8 cellular contexts compared by ENCODE assay signal in the genomic region with DNA sequence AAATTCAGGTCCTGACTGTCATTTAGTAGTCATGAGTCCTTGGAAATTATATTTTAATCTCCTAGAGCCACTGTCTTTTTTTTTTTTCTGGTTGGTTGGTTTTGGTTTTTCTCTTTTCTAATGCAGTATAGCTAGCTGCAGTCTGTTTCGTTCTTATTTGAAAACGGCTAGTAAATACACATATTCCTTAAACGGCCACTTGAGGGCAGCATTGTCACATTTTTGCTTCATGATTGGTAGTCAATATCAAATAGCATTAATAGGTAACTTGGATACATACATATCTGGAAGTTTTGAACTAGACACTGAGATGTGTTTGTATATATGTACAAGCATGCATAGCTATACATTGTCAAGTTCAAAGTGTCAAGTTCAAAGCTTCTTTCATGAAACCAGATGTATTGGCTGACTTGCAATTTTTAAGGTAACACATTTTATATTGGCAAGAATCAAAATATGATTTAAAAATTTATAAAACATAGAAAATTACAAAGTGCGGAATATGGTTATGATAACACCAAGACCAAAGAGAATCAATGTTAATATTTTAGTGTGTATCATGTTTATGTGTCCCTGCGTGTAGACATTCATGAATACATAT. TPM values are rescaled to one million over a fixed set of nuclear protein-coding genes. Genes with fewer than 3 reads are reported as not detected.
A peak's percentile ranks its signal among the peaks of the same experiment; 100 is the strongest.
DNase-seq lines count a peak whose midpoint lies in the region; ATAC-seq, FAIRE-seq and TF ChIP-seq lines count a peak whose summit lies in the region.

No MANE protein-coding gene starts in this region.

- H3K27ac Mint-ChIP-seq in Calu3 (ENCODE audit: unreplicated experiment): no peak overlapping the region
- no peak overlapping the region for H3K27ac Mint-ChIP-seq in HFFc6
- H3K27ac Mint-ChIP-seq in activated CD8-positive, alpha-beta memory T cell treated with anti-CD3 and anti-CD28 coated beads, Interleukin-2, amount 10 ng/mL, durations not matched to agents 7 days and 5 days: no peak overlapping the region

- in situ Hi-C loops in gastrocnemius medialis (cut with MboI; ENCODE audit: low sequenced_read_pairs in 4 of 4): loop anchor here in 1 of 4 donors (25.0 kb wide), 2 partner anchors 473 to 1377 kb away; no protein-coding TSS in a partner anchor

- intact Hi-C loops in Calu3 (cut with micrococcal nuclease; ENCODE audit: unreplicated experiment): no loop called here
- intact Hi-C loops in gastrocnemius medialis (cut with DNase I; ENCODE audit: low total_unique reads): no loop called here

- no peak overlapping the region for H3K4me3 ChIP-seq in gastrocnemius medialis

- BruUV-seq in Calu3 (replicated peaks; lab: Mats Ljungman, UMichigan): no TSS peak

- H3K27me3 ChIP-seq in gastrocnemius medialis: peaks cover 0 to 10% (median 2%) of the 10 kb centered on the region in 3 donors

- H3K27ac ChIP-seq in gastrocnemius medialis: no peak overlapping the region

- H3K36me3 Mint-ChIP-seq in Calu3 (ENCODE audit: insufficient read depth, unreplicated experiment) (no peaks in the 10 kb centered on the region), HFFc6 (ENCODE audit: low read depth) (no peaks in the 10 kb centered on the region)
- peaks cover 1% of the 10 kb centered on the region for H3K36me3 Mint-ChIP-seq in activated CD8-positive, alpha-beta memory T cell treated with anti-CD3 and anti-CD28 coated beads, Interleukin-2, amount 10 ng/mL, durations not matched to agents 7 days and 5 days

- ATAC-seq in activated CD8-positive, alpha-beta memory T cell treated with anti-CD3 and anti-CD28 coated beads, Interleukin-2, amount 10 ng/mL, durations not matched to agents 7 days and 5 days: no peak
- ATAC-seq in gastrocnemius medialis (no peak), HG03469 (IDR thresholded peaks at IDR 0.05; ENCODE audit: unreplicated experiment) (no peak), GM19328 (IDR thresholded peaks at IDR 0.05; ENCODE audit: unreplicated experiment) (no peak)

- H3K9me3 Mint-ChIP-seq in Calu3 (ENCODE audit: low read depth, unreplicated experiment) (peaks cover 10% of the 10 kb centered on the region), HFFc6 (peaks cover 6% of the 10 kb centered on the region)
- H3K9me3 Mint-ChIP-seq in activated CD8-positive, alpha-beta memory T cell treated with anti-CD3 and anti-CD28 coated beads, Interleukin-2, amount 10 ng/mL, durations not matched to agents 7 days and 5 days (ENCODE audit: low read depth): peaks cover 8% of the 10 kb centered on the region

- TF ChIP-seq CTCF in Calu3 (IDR thresholded peaks at IDR 0.05; ENCODE audit: unreplicated experiment) (no peak), HFFc6 (IDR thresholded peaks at IDR 0.05) (peak; percentile 93), gastrocnemius medialis (IDR thresholded peaks at IDR 0.05 in 4 of 5, conservative IDR thresholded peaks at IDR 0.05 in 1 of 5) (peak in 4 of 5 experiments; percentile 23 to 55 (median 40))

- H3K4me1 ChIP-seq in gastrocnemius medialis: no peaks in the 10 kb centered on the region

- H3K4me3 Mint-ChIP-seq in Calu3 (ENCODE audit: low read depth, unreplicated experiment) (no peak overlapping the region), HFFc6 (no peak overlapping the region)
- H3K4me3 Mint-ChIP-seq in activated CD8-positive, alpha-beta memory T cell treated with anti-CD3 and anti-CD28 coated beads, Interleukin-2, amount 10 ng/mL, durations not matched to agents 7 days and 5 days: no peak overlapping the region

- H3K4me1 Mint-ChIP-seq in Calu3 (ENCODE audit: low read depth, unreplicated experiment) (no peaks in the 10 kb centered on the region), HFFc6 (ENCODE audit: low read depth) (no peaks in the 10 kb centered on the region; the same call in 1 of the 2 replicates)
- H3K4me1 Mint-ChIP-seq in activated CD8-positive, alpha-beta memory T cell treated with anti-CD3 and anti-CD28 coated beads, Interleukin-2, amount 10 ng/mL, durations not matched to agents 7 days and 5 days: no peaks in the 10 kb centered on the region

- FAIRE-seq in frontal cortex (lab: Jason Lieb, UNC): peak; percentile 88

- no peaks in the 10 kb centered on the region for H3K9me3 ChIP-seq in gastrocnemius medialis

- no peak for TF ChIP-seq POLR2A in gastrocnemius medialis (IDR thresholded peaks at IDR 0.05)

- no peaks in the 10 kb centered on the region for H3K27me3 Mint-ChIP-seq in Calu3 (ENCODE audit: unreplicated experiment)
- H3K27me3 Mint-ChIP-seq in HFFc6 (ENCODE audit: insufficient read depth): no peaks in the 10 kb centered on the region; the same call in 1 of the 2 replicates
- H3K27me3 Mint-ChIP-seq in activated CD8-positive, alpha-beta memory T cell treated with anti-CD3 and anti-CD28 coated beads, Interleukin-2, amount 10 ng/mL, durations not matched to agents 7 days and 5 days: peaks cover 6% of the 10 kb centered on the region

- CTCF ChIA-PET in Calu3 (lab: Charles Lee): no interaction called here
- CTCF ChIA-PET in activated CD8-positive, alpha-beta memory T cell treated with anti-CD3 and anti-CD28 coated beads, Interleukin-2, amount 10 ng/mL, durations not matched to agents 7 days and 5 days (lab: Charles Lee): interaction anchor here (1.1 kb wide), 1 partner anchor 131 kb away, joined by 4 read pairs; no protein-coding TSS in a partner anchor

- DNase-seq in Calu3: peak; percentile 27
- DNase-seq in HFFc6: peak; percentile 38
- peak; percentile 76 for DNase-seq in NCI-H69 (lab: John Stamatoyannopoulos, UW)
- peak; percentile 68 for DNase-seq in activated CD8-positive, alpha-beta memory T cell treated with anti-CD3 and anti-CD28 coated beads, Interleukin-2, amount 10 ng/mL, durations not matched to agents 7 days and 5 days
- DNase-seq in frontal cortex (ENCODE audit: low spot score in 2 of 2): peak in 1 of 2 donors; percentile 53
- DNase-seq in gastrocnemius medialis: no peak

- no peaks in the 10 kb centered on the region for H3K36me3 ChIP-seq in gastrocnemius medialis

RNA-seq across cellular contexts. Expression of a gene that starts 22.5 kb away (rescaled TPM):
- total RNA-seq in Calu3 (2022) (not detected in 2 replicates), frontal cortex (54.2 TPM), gastrocnemius medialis (not detected)
- 1 to 10 TPM; 2.0 to 4.9 (median 3.2) TPM for total RNA-seq in HFFc6 (2021; fragmentation: NEBNext Ultra II Directional; extraction: Animal tissue kit (Norgen Biotek cat#: 25700))
- total RNA-seq in activated CD8-positive, alpha-beta memory T cell treated with anti-CD3 and anti-CD28 coated beads, Interleukin-2, amount 10 ng/mL, durations not matched to agents 7 days and 5 days: not detected

Comparison
In these comparisons a context has a peak if more than half of its experiments do, and no peak if none do; other contexts are left out.
1. DNase-seq: peak in Calu3 (single experiment), HFFc6 (single experiment), NCI-H69 (single experiment) and activated CD8-positive, alpha-beta memory T cell treated with anti-CD3 and anti-CD28 coated beads, Interleukin-2, amount 10 ng/mL, durations not matched to agents 7 days and 5 days (single experiment); none in gastrocnemius medialis (0 of 2).